8 cellular contexts compared by ENCODE assay signal in genomic region chrX:47217121-47217851, GRCh38. TPM values are rescaled to one million over a fixed set of nuclear protein-coding genes. Genes with fewer than 3 reads are reported as not detected.
A peak's percentile ranks its signal among the peaks of the same experiment; 100 is the strongest.
DNase-seq lines count a peak whose midpoint lies in the region; ATAC-seq and TF ChIP-seq lines count a peak whose summit lies in the region.

No MANE protein-coding gene starts in this region.

- TF ChIP-seq CTCF in RWPE1 (conservative IDR thresholded peaks at IDR 0.05; ENCODE audit: low read depth), result no peak
- TF ChIP-seq CTCF in cardiac fibroblast (IDR thresholded peaks at IDR 0.05; ENCODE audit: low read depth, low read length), result no peak

- peaks cover 30 to 38% of the 10 kb centered on the region in 2 donors for H3K36me3 ChIP-seq in stomach smooth muscle (ENCODE audit: control insufficient read depth in 2 of 2, insufficient read depth in 2 of 2, low read length in 2 of 2)

- DNase-seq in activated T-cell treated with anti-CD3 and anti-CD28 coated beads for 4 hours (peak; percentile 2), RWPE1 (ENCODE audit: low spot score) (peak; percentile 52), cardiac fibroblast (ENCODE audit: low read depth in 2 of 2) (peak; percentile 66 to 68), left colon (peak in 1 of 2 donors; percentile 58)
- no peak for DNase-seq in activated T-cell treated with anti-CD3 and anti-CD28 coated beads, Interleukin-2, amount 50 U/mL, for 48 hours

- H3K27me3 ChIP-seq in stomach smooth muscle (ENCODE audit: control insufficient read depth in 1 of 2, insufficient read depth in 2 of 2, low read length in 2 of 2), result peaks cover 0 to 2% of the 10 kb centered on the region in 2 donors

- peaks cover 35% of the 10 kb centered on the region for H3K4me1 ChIP-seq in stomach smooth muscle (ENCODE audit: control insufficient read depth, insufficient read depth, low read length)

- peak overlapping the region; percentile 93 for H3K27ac ChIP-seq in RWPE1
- H3K27ac ChIP-seq in stomach smooth muscle (ENCODE audit: low read length), result peak overlapping the region; percentile 94

- intact Hi-C loops in left colon (cut with DNase I, micrococcal nuclease), result no loop called here

- ATAC-seq in left colon, result peak; percentile 21
- ATAC-seq in GM21576 (IDR thresholded peaks at IDR 0.05; ENCODE audit: unreplicated experiment), result no peak
- ATAC-seq in HG03342 (IDR thresholded peaks at IDR 0.05; ENCODE audit: unreplicated experiment), result no peak

- POLR2A ChIA-PET in RWPE1 (lab: Yijun Ruan, JAX; ENCODE audit: low non-redundant PET), result interaction anchor here (0.8 to 1.0 kb wide), 2 partner anchors 16 kb away, joined by 3 to 5 read pairs; partner anchors contain the start of gene USP11

- H3K4me3 ChIP-seq in cardiac fibroblast (replicated peaks in 1 of 2; ENCODE audit: low read depth in 2 of 2, low read length in 2 of 2) (no peak overlapping the region), stomach smooth muscle (ENCODE audit: low read length in 2 of 2) (peak overlapping the region; percentile 49 to 89)

- no peaks in the 10 kb centered on the region for H3K9me3 ChIP-seq in stomach smooth muscle (ENCODE audit: control insufficient read depth in 2 of 2, low read length in 2 of 2)

- peak overlapping the region; percentile 62 to 66 for H3K9ac ChIP-seq in stomach smooth muscle (ENCODE audit: low read length in 2 of 2)

- CTCF ChIA-PET in RWPE1 (lab: Yijun Ruan, JAX), result interaction anchor here (0.6 kb wide), 1 partner anchor 175 kb away, joined by 3 read pairs; no protein-coding TSS in a partner anchor

RNA-seq across cellular contexts. Expression of gene CDK16, which starts 1.2 kb away (rescaled TPM):
- total RNA-seq in left colon, result 100 to 1,000 TPM in 1 of 2 donors, 10 to 100 TPM in 1; 97.5 to 133 TPM

RNA-seq across cellular contexts. Expression of gene USP11, which starts 15.5 kb away (rescaled TPM):
- total RNA-seq in left colon, result 10 to 100 TPM; 18.3 to 22.5 TPM

RNA-seq across cellular contexts. Expression of gene UBA1, which starts 23.7 kb away (rescaled TPM):
- total RNA-seq in left colon, result 100 to 1,000 TPM; 217 to 220 TPM

Comparison
In these comparisons a context has a peak if more than half of its experiments do, and no peak if none do; other contexts are left out.
1. DNase-seq: peak in activated T-cell treated with anti-CD3 and anti-CD28 coated beads for 4 hours (single experiment), RWPE1 (single experiment) and cardiac fibroblast (2 of 2); none in activated T-cell treated with anti-CD3 and anti-CD28 coated beads, Interleukin-2, amount 50 U/mL, for 48 hours (0 of 2).
2. H3K4me3 ChIP-seq: peak in stomach smooth muscle (2 of 2); none in cardiac fibroblast (0 of 2).